ENCODE assay signal across 2 cellular contexts in genomic region chr2:81225756-81226155, GRCh38.
TF ChIP-seq lines count a peak whose summit lies in the region.

No MANE protein-coding gene starts in this region.

TF ChIP-seq in HepG2, 621 proteins besides CTCF, POLR2A, EP300 and RAD21:
- TF ChIP-seq, protein P1, sequence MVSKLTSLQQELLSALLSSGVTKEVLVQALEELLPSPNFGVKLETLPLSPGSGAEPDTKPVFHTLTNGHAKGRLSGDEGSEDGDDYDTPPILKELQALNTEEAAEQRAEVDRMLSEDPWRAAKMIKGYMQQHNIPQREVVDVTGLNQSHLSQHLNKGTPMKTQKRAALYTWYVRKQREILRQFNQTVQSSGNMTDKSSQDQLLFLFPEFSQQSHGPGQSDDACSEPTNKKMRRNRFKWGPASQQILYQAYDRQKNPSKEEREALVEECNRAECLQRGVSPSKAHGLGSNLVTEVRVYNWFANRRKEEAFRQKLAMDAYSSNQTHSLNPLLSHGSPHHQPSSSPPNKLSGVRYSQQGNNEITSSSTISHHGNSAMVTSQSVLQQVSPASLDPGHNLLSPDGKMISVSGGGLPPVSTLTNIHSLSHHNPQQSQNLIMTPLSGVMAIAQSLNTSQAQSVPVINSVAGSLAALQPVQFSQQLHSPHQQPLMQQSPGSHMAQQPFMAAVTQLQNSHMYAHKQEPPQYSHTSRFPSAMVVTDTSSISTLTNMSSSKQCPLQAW (CRISPR knock-in tag; IDR thresholded peaks at IDR 0.05) = no peak
- TF ChIP-seq, protein P2, sequence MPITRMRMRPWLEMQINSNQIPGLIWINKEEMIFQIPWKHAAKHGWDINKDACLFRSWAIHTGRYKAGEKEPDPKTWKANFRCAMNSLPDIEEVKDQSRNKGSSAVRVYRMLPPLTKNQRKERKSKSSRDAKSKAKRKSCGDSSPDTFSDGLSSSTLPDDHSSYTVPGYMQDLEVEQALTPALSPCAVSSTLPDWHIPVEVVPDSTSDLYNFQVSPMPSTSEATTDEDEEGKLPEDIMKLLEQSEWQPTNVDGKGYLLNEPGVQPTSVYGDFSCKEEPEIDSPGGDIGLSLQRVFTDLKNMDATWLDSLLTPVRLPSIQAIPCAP (CRISPR knock-in tag; IDR thresholded peaks at IDR 0.05; ENCODE audit: low read depth) = no peak
- no peak for TF ChIP-seq ZNF143 (CRISPR knock-in tag; IDR thresholded peaks at IDR 0.05)
- TF ChIP-seq DPF2 (CRISPR knock-in tag; IDR thresholded peaks at IDR 0.05; ENCODE audit: borderline replicate concordance, low read depth) = no peak
- TF ChIP-seq KMT2A (CRISPR knock-in tag; IDR thresholded peaks at IDR 0.05) = no peak
- TF ChIP-seq TMF1 (CRISPR knock-in tag; IDR thresholded peaks at IDR 0.05; ENCODE audit: low read depth) = no peak
- peak; percentile 64 to 82; a peak in 3 of 4 replicates for TF ChIP-seq MAFK (conservative IDR thresholded peaks at IDR 0.05 in 1 of 2, IDR thresholded peaks at IDR 0.05 in 1 of 2; ENCODE audit: low read length in 2 of 2)
- TF ChIP-seq, protein P3, sequence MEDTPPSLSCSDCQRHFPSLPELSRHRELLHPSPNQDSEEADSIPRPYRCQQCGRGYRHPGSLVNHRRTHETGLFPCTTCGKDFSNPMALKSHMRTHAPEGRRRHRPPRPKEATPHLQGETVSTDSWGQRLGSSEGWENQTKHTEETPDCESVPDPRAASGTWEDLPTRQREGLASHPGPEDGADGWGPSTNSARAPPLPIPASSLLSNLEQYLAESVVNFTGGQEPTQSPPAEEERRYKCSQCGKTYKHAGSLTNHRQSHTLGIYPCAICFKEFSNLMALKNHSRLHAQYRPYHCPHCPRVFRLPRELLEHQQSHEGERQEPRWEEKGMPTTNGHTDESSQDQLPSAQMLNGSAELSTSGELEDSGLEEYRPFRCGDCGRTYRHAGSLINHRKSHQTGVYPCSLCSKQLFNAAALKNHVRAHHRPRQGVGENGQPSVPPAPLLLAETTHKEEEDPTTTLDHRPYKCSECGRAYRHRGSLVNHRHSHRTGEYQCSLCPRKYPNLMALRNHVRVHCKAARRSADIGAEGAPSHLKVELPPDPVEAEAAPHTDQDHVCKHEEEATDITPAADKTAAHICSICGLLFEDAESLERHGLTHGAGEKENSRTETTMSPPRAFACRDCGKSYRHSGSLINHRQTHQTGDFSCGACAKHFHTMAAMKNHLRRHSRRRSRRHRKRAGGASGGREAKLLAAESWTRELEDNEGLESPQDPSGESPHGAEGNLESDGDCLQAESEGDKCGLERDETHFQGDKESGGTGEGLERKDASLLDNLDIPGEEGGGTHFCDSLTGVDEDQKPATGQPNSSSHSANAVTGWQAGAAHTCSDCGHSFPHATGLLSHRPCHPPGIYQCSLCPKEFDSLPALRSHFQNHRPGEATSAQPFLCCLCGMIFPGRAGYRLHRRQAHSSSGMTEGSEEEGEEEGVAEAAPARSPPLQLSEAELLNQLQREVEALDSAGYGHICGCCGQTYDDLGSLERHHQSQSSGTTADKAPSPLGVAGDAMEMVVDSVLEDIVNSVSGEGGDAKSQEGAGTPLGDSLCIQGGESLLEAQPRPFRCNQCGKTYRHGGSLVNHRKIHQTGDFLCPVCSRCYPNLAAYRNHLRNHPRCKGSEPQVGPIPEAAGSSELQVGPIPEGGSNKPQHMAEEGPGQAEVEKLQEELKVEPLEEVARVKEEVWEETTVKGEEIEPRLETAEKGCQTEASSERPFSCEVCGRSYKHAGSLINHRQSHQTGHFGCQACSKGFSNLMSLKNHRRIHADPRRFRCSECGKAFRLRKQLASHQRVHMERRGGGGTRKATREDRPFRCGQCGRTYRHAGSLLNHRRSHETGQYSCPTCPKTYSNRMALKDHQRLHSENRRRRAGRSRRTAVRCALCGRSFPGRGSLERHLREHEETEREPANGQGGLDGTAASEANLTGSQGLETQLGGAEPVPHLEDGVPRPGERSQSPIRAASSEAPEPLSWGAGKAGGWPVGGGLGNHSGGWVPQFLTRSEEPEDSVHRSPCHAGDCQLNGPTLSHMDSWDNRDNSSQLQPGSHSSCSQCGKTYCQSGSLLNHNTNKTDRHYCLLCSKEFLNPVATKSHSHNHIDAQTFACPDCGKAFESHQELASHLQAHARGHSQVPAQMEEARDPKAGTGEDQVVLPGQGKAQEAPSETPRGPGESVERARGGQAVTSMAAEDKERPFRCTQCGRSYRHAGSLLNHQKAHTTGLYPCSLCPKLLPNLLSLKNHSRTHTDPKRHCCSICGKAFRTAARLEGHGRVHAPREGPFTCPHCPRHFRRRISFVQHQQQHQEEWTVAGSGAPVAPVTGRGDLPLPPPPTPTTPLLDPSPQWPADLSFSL (CRISPR knock-in tag; IDR thresholded peaks at IDR 0.05) = no peak
- no peak for TF ChIP-seq CBFB (CRISPR knock-in tag; IDR thresholded peaks at IDR 0.05)
- TF ChIP-seq MAFF (IDR thresholded peaks at IDR 0.05; ENCODE audit: low read depth, low read length) = peak; percentile 61
- TF ChIP-seq, protein P4, sequence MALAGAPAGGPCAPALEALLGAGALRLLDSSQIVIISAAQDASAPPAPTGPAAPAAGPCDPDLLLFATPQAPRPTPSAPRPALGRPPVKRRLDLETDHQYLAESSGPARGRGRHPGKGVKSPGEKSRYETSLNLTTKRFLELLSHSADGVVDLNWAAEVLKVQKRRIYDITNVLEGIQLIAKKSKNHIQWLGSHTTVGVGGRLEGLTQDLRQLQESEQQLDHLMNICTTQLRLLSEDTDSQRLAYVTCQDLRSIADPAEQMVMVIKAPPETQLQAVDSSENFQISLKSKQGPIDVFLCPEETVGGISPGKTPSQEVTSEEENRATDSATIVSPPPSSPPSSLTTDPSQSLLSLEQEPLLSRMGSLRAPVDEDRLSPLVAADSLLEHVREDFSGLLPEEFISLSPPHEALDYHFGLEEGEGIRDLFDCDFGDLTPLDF (CRISPR knock-in tag; IDR thresholded peaks at IDR 0.05) = no peak
- TF ChIP-seq PITX1 (CRISPR knock-in tag; IDR thresholded peaks at IDR 0.05) = no peak
- no peak for TF ChIP-seq ZNF644 (CRISPR knock-in tag; IDR thresholded peaks at IDR 0.05; ENCODE audit: low read depth)
- TF ChIP-seq ZNF235 (CRISPR knock-in tag; IDR thresholded peaks at IDR 0.05; ENCODE audit: borderline replicate concordance) = no peak
- TF ChIP-seq RNF2 (conservative IDR thresholded peaks at IDR 0.05; ENCODE audit: low read depth) = no peak
- no peak for TF ChIP-seq CEBPG (CRISPR knock-in tag; IDR thresholded peaks at IDR 0.05)
- TF ChIP-seq ZNF781 (CRISPR knock-in tag; IDR thresholded peaks at IDR 0.05; ENCODE audit: borderline replicate concordance, not compliant biosample characterization) = no peak

TF ChIP-seq in GM23338, 12 proteins besides CTCF, POLR2A, EP300 and RAD21:
- TF ChIP-seq, protein P5, sequence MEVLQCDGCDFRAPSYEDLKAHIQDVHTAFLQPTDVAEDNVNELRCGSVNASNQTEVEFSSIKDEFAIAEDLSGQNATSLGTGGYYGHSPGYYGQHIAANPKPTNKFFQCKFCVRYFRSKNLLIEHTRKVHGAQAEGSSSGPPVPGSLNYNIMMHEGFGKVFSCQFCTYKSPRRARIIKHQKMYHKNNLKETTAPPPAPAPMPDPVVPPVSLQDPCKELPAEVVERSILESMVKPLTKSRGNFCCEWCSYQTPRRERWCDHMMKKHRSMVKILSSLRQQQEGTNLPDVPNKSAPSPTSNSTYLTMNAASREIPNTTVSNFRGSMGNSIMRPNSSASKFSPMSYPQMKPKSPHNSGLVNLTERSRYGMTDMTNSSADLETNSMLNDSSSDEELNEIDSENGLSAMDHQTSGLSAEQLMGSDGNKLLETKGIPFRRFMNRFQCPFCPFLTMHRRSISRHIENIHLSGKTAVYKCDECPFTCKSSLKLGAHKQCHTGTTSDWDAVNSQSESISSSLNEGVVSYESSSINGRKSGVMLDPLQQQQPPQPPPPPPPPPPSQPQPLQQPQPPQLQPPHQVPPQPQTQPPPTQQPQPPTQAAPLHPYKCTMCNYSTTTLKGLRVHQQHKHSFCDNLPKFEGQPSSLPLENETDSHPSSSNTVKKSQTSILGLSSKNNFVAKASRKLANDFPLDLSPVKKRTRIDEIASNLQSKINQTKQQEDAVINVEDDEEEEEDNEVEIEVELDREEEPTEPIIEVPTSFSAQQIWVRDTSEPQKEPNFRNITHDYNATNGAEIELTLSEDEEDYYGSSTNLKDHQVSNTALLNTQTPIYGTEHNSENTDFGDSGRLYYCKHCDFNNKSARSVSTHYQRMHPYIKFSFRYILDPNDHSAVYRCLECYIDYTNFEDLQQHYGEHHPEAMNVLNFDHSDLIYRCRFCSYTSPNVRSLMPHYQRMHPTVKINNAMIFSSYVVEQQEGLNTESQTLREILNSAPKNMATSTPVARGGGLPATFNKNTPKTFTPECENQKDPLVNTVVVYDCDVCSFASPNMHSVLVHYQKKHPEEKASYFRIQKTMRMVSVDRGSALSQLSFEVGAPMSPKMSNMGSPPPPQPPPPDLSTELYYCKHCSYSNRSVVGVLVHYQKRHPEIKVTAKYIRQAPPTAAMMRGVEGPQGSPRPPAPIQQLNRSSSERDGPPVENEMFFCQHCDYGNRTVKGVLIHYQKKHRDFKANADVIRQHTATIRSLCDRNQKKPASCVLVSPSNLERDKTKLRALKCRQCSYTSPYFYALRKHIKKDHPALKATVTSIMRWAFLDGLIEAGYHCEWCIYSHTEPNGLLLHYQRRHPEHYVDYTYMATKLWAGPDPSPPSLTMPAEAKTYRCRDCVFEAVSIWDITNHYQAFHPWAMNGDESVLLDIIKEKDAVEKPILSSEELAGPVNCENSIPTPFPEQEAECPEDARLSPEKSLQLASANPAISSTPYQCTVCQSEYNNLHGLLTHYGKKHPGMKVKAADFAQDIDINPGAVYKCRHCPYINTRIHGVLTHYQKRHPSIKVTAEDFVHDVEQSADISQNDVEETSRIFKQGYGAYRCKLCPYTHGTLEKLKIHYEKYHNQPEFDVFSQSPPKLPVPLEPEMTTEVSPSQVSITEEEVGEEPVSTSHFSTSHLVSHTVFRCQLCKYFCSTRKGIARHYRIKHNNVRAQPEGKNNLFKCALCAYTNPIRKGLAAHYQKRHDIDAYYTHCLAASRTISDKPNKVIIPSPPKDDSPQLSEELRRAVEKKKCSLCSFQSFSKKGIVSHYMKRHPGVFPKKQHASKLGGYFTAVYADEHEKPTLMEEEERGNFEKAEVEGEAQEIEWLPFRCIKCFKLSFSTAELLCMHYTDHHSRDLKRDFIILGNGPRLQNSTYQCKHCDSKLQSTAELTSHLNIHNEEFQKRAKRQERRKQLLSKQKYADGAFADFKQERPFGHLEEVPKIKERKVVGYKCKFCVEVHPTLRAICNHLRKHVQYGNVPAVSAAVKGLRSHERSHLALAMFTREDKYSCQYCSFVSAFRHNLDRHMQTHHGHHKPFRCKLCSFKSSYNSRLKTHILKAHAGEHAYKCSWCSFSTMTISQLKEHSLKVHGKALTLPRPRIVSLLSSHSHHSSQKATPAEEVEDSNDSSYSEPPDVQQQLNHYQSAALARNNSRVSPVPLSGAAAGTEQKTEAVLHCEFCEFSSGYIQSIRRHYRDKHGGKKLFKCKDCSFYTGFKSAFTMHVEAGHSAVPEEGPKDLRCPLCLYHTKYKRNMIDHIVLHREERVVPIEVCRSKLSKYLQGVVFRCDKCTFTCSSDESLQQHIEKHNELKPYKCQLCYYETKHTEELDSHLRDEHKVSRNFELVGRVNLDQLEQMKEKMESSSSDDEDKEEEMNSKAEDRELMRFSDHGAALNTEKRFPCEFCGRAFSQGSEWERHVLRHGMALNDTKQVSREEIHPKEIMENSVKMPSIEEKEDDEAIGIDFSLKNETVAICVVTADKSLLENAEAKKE (CRISPR knock-in tag; IDR thresholded peaks at IDR 0.05) = no peak
- TF ChIP-seq ZNF331 (CRISPR knock-in tag; IDR thresholded peaks at IDR 0.05; ENCODE audit: low read depth) (no peak), EZH2 (IDR thresholded peaks at IDR 0.05; ENCODE audit: low read depth, unreplicated experiment) (no peak), JUNB (IDR thresholded peaks at IDR 0.05; ENCODE audit: unreplicated experiment) (no peak)
